In genomic region chr10:131244836-131245235, GRCh38 we compare ENCODE assay signal across 8 cellular contexts.
"Had no signal": no experiment of that assay in that cellular context is flagged by ENCODE, and none has a peak within 500 bp of the region (broad histone marks: within the 10 kb centered on the region; RNA-seq: fewer than 3 reads in every experiment).

No MANE protein-coding gene starts in this region.

- ATAC-seq: HCT116, K562 had no signal

- H3K4me3 Mint-ChIP-seq: HFFc6 had no signal

- H3K4me3 ChIP-seq: GM23248, HAP-1, K562 had no signal

- H3K36me3 ChIP-seq: HAP-1 had no signal

- H3K9me3 ChIP-seq: HAP-1 had no signal

- H3K9ac ChIP-seq: GM23248 had no signal

- H3K27ac Mint-ChIP-seq: HFFc6 had no signal

- H2AFZ ChIP-seq: GM23248 had no signal

- H3K4me1 ChIP-seq: HAP-1 had no signal

- DNase-seq: GM23248, GOT3, H7, HFFc6, IMR-90 had no signal

- H3K27ac ChIP-seq: GM23248 had no signal
